ENCODE assay signal across 11 cellular contexts in genomic region chr3:9955067-9955502, GRCh38.
DNase-seq lines count a peak whose midpoint lies in the region; ATAC-seq and TF ChIP-seq lines count a peak whose summit lies in the region.
"Had no signal": no experiment of that assay in that cellular context is flagged by ENCODE, and none has a peak within 500 bp of the region (broad histone marks: within the 10 kb centered on the region; RNA-seq: fewer than 3 reads in every experiment).

No MANE protein-coding gene starts in this region.

- DNase-seq in HEK293T (ENCODE audit: extremely low spot score): peak; percentile 32
- DNase-seq in NCI-H2171 (lab: John Stamatoyannopoulos, UW): peak; percentile 82
- DNase-seq in adipocyte (ENCODE audit: low read depth): peak; percentile 46
- no peak for DNase-seq in GM10266 (ENCODE audit: extremely low spot score)
- no peak for DNase-seq in kidney tubule cell (ENCODE audit: low spot score)
- DNase-seq: amygdala; heart right ventricle; stimulated activated CD4-positive, alpha-beta T cell treated with anti-CD3 and anti-CD28 coated beads, Interleukin-4, amount 100 ng/mL, for 1 hour had no signal

- TF ChIP-seq CTCF in parathyroid adenoma (IDR thresholded peaks at IDR 0.05): no peak
- TF ChIP-seq CTCF in GM10266 (IDR thresholded peaks at IDR 0.05; ENCODE audit: control insufficient read depth, insufficient read depth, low read depth, missing control alignments): no peak

- POLR2A ChIA-PET in HEK293T (lab: Yijun Ruan, JAX): interaction anchor here (0.7 to 3.5 kb wide), 4 partner anchors 9 to 162 kb away, joined by 3 to 18 read pairs (median 6); partner anchors contain the start of genes ARPC4, CRELD1 and EMC3

- H3K9me3 ChIP-seq in adipocyte (ENCODE audit: control insufficient read depth, low read length) (no peaks in the 10 kb centered on the region), parathyroid adenoma (ENCODE audit: control insufficient read depth, low read length) (no peaks in the 10 kb centered on the region)
- H3K9me3 ChIP-seq: heart right ventricle had no signal

- ATAC-seq in GM21619 (IDR thresholded peaks at IDR 0.05; ENCODE audit: unreplicated experiment) (no peak), GM21825 (IDR thresholded peaks at IDR 0.05; ENCODE audit: unreplicated experiment) (no peak)
- ATAC-seq: heart right ventricle had no signal

- H3K27me3 ChIP-seq in adipocyte (replicated peaks; ENCODE audit: control insufficient read depth, insufficient read depth, low read length) (no peaks in the 10 kb centered on the region), parathyroid adenoma (ENCODE audit: control insufficient read depth, insufficient read depth, low read length) (no peaks in the 10 kb centered on the region)

- H3K36me3 ChIP-seq in adipocyte (ENCODE audit: control insufficient read depth, insufficient read depth, low read length, severe bottlenecking): no peaks in the 10 kb centered on the region
- no peaks in the 10 kb centered on the region for H3K36me3 ChIP-seq in parathyroid adenoma (ENCODE audit: control insufficient read depth, insufficient read depth, low read length)

- H3K27ac ChIP-seq in parathyroid adenoma: peak overlapping the region; percentile 26
- H3K27ac ChIP-seq: heart right ventricle had no signal

- H2AFZ ChIP-seq in parathyroid adenoma: peak overlapping the region; percentile 56

- H3K9ac ChIP-seq in adipocyte (ENCODE audit: low read length) (no peak overlapping the region), parathyroid adenoma (no peak overlapping the region)

- peak overlapping the region; percentile 46 for H3K4me2 ChIP-seq in parathyroid adenoma (ENCODE audit: low read length)

- H3K79me2 ChIP-seq in parathyroid adenoma: no peaks in the 10 kb centered on the region

- H3K4me1 ChIP-seq in adipocyte (ENCODE audit: control insufficient read depth, insufficient read depth, low read length) (peaks cover 29% of the 10 kb centered on the region), parathyroid adenoma (peaks cover 17% of the 10 kb centered on the region)

- CTCF ChIA-PET in HEK293T (lab: Yijun Ruan, JAX): interaction anchor here (0.6 to 1.8 kb wide), 2 partner anchors 8 to 172 kb away, joined by 3 to 10 read pairs; no protein-coding TSS in a partner anchor

- H3K4me3 ChIP-seq in adipocyte (ENCODE audit: low read length) (no peak overlapping the region), parathyroid adenoma (ENCODE audit: low read depth, low read length) (peak overlapping the region; percentile 35)
- H3K4me3 ChIP-seq: heart right ventricle had no signal

TF ChIP-seq in HEK293T, 16 proteins besides CTCF, POLR2A, EP300 and RAD21:
- TF ChIP-seq CTBP1 (IDR thresholded peaks at IDR 0.05; ENCODE audit: borderline replicate concordance) (no peak), SUZ12 (IDR thresholded peaks at IDR 0.05) (no peak), ELF4 (IDR thresholded peaks at IDR 0.05) (no peak), BHLHE40 (IDR thresholded peaks at IDR 0.05; ENCODE audit: borderline replicate concordance) (no peak), NFRKB (IDR thresholded peaks at IDR 0.05) (no peak), LEF1 (IDR thresholded peaks at IDR 0.05; ENCODE audit: borderline replicate concordance) (no peak), SP1 (IDR thresholded peaks at IDR 0.05) (no peak), FOXA1 (IDR thresholded peaks at IDR 0.05) (no peak), L3MBTL2 (conservative IDR thresholded peaks at IDR 0.05) (no peak), ARNT (IDR thresholded peaks at IDR 0.05) (no peak), FOXM1 (IDR thresholded peaks at IDR 0.05; ENCODE audit: borderline replicate concordance) (no peak), FOXK2 (IDR thresholded peaks at IDR 0.05) (no peak), HDGF (IDR thresholded peaks at IDR 0.05; ENCODE audit: borderline replicate concordance) (no peak), ZNF384 (IDR thresholded peaks at IDR 0.05) (no peak)
- TF ChIP-seq, protein P1, sequence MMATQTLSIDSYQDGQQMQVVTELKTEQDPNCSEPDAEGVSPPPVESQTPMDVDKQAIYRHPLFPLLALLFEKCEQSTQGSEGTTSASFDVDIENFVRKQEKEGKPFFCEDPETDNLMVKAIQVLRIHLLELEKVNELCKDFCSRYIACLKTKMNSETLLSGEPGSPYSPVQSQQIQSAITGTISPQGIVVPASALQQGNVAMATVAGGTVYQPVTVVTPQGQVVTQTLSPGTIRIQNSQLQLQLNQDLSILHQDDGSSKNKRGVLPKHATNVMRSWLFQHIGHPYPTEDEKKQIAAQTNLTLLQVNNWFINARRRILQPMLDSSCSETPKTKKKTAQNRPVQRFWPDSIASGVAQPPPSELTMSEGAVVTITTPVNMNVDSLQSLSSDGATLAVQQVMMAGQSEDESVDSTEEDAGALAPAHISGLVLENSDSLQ (IDR thresholded peaks at IDR 0.05): no peak

Comparison
In these comparisons a context has a peak if more than half of its experiments do, and no peak if none do; other contexts are left out.
1. DNase-seq: peak in HEK293T (single experiment), NCI-H2171 (single experiment) and adipocyte (single experiment); none in GM10266 (single experiment) and kidney tubule cell (single experiment).